In the genomic region with DNA sequence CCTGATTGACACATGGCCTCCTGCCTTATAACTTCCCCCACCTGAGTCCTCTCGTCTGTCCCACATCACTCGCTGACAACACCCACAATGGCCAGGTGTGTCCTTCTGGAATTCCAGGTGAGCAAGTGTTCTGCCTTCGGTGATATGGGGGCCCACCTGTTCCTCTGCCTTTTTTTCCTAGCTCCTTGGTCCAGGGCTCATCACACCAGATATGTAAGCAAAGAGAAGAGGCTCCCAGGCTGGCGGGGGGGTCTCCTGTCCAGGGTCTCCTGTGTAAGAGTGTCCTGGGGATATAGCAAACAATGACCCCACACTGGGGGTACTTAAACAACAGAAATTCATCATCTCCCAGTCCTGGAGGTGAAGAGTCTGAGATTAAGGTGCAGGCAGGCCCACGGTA, we compare ENCODE assay signal across 22 cellular contexts. TPM values are rescaled to one million over a fixed set of nuclear protein-coding genes. Genes with fewer than 3 reads are reported as not detected.
DNase-seq lines count a peak whose midpoint lies in the region; TF ChIP-seq lines count a peak whose summit lies in the region.
"Had no signal": no experiment of that assay in that cellular context is flagged by ENCODE, and none has a peak within 500 bp of the region (broad histone marks: within the 10 kb centered on the region; RNA-seq: fewer than 3 reads in every experiment).

No MANE protein-coding gene starts in this region.

- peaks cover 30% of the 10 kb centered on the region for H3K36me3 Mint-ChIP-seq in activated CD4-positive, alpha-beta memory T cell treated with anti-CD3 and anti-CD28 coated beads for 36 hours
- peaks cover 45% of the 10 kb centered on the region for H3K36me3 Mint-ChIP-seq in activated CD4-positive, alpha-beta memory T cell treated with anti-CD3 and anti-CD28 coated beads, Interleukin-2, amount 10 ng/mL, durations not matched to agents 7 days and 5 days (ENCODE audit: low read depth)
- H3K36me3 Mint-ChIP-seq in CD8-positive, alpha-beta memory T cell = peaks cover 17 to 42% (median 21%) of the 10 kb centered on the region in 3 donors
- H3K36me3 Mint-ChIP-seq in activated naive CD8-positive, alpha-beta T cell = peaks cover 11% of the 10 kb centered on the region
- no peaks in the 10 kb centered on the region for H3K36me3 Mint-ChIP-seq in osteocyte (ENCODE audit: unreplicated experiment)

- H3K4me1 Mint-ChIP-seq in activated CD4-positive, alpha-beta memory T cell treated with anti-CD3 and anti-CD28 coated beads for 36 hours (ENCODE audit: low read depth) = peaks cover 9% of the 10 kb centered on the region
- peaks cover 22% of the 10 kb centered on the region for H3K4me1 Mint-ChIP-seq in activated CD4-positive, alpha-beta memory T cell treated with anti-CD3 and anti-CD28 coated beads, Interleukin-2, amount 10 ng/mL, durations not matched to agents 7 days and 5 days
- H3K4me1 Mint-ChIP-seq in CD8-positive, alpha-beta memory T cell = peaks cover 24 to 35% (median 33%) of the 10 kb centered on the region in 3 donors
- H3K4me1 Mint-ChIP-seq in activated naive CD8-positive, alpha-beta T cell (ENCODE audit: low read depth) = peaks cover 22% of the 10 kb centered on the region
- no peaks in the 10 kb centered on the region for H3K4me1 Mint-ChIP-seq in osteocyte (ENCODE audit: unreplicated experiment)

- H3K4me1 ChIP-seq in CD8-positive, alpha-beta memory T cell (ENCODE audit: insufficient read depth, low read length) = peaks cover 15% of the 10 kb centered on the region
- H3K4me1 ChIP-seq in BE2C (no peaks in the 10 kb centered on the region), colonic mucosa (no peaks in the 10 kb centered on the region)
- H3K4me1 ChIP-seq: A549, ascending aorta, HAP-1, prostate gland, transverse colon had no signal

- H3K27me3 ChIP-seq in CD8-positive, alpha-beta memory T cell (ENCODE audit: insufficient read depth, low read length, poor library complexity, severe bottlenecking) = no peaks in the 10 kb centered on the region
- no peaks in the 10 kb centered on the region for H3K27me3 ChIP-seq in BE2C
- H3K27me3 ChIP-seq in colonic mucosa = no peaks in the 10 kb centered on the region
- H3K27me3 ChIP-seq: ascending aorta, transverse colon had no signal

- no peak overlapping the region for H3K4me3 ChIP-seq in CD8-positive, alpha-beta memory T cell (ENCODE audit: low read length)
- H3K4me3 ChIP-seq in BE2C (ENCODE audit: low read depth, low read length) (no peak overlapping the region), colonic mucosa (no peak overlapping the region)
- H3K4me3 ChIP-seq: A549, ascending aorta, dorsolateral prefrontal cortex, HAP-1, prostate gland, transverse colon had no signal

- H3K36me3 ChIP-seq in CD8-positive, alpha-beta memory T cell (ENCODE audit: insufficient read depth, low read length) = peaks cover 16% of the 10 kb centered on the region
- no peaks in the 10 kb centered on the region for H3K36me3 ChIP-seq in BE2C
- no peaks in the 10 kb centered on the region for H3K36me3 ChIP-seq in colonic mucosa
- H3K36me3 ChIP-seq: ascending aorta, HAP-1, prostate gland, transverse colon had no signal

- no peak overlapping the region for H3K9ac ChIP-seq in colonic mucosa (ENCODE audit: low read depth in 2 of 2, low read length in 2 of 2)
- H3K9ac ChIP-seq: KMS-11 had no signal

- H3K9me3 ChIP-seq in CD8-positive, alpha-beta memory T cell (ENCODE audit: low read length) = no peaks in the 10 kb centered on the region
- H3K9me3 ChIP-seq in BE2C = no peaks in the 10 kb centered on the region
- no peaks in the 10 kb centered on the region for H3K9me3 ChIP-seq in colonic mucosa
- H3K9me3 ChIP-seq: ascending aorta, HAP-1, prostate gland, transverse colon had no signal

- peak overlapping the region; percentile 16 for H3K27ac Mint-ChIP-seq in activated CD4-positive, alpha-beta memory T cell treated with anti-CD3 and anti-CD28 coated beads for 36 hours
- no peak overlapping the region for H3K27ac Mint-ChIP-seq in activated CD4-positive, alpha-beta memory T cell treated with anti-CD3 and anti-CD28 coated beads, Interleukin-2, amount 10 ng/mL, durations not matched to agents 7 days and 5 days
- peak overlapping the region in 7 of 8 donors; percentile 29 to 90 (median 78) for H3K27ac Mint-ChIP-seq in CD8-positive, alpha-beta memory T cell
- peak overlapping the region; percentile 13 for H3K27ac Mint-ChIP-seq in activated naive CD8-positive, alpha-beta T cell
- no peak overlapping the region for H3K27ac Mint-ChIP-seq in osteocyte (ENCODE audit: unreplicated experiment)

- TF ChIP-seq CTCF in osteocyte (IDR thresholded peaks at IDR 0.05) (no peak), BE2C (IDR thresholded peaks at IDR 0.05; ENCODE audit: low read depth, low read length) (no peak), colonic mucosa (IDR thresholded peaks at IDR 0.05) (no peak)

- DNase-seq in activated CD4-positive, alpha-beta memory T cell treated with anti-CD3 and anti-CD28 coated beads for 36 hours = no peak
- no peak for DNase-seq in activated CD4-positive, alpha-beta memory T cell treated with anti-CD3 and anti-CD28 coated beads, Interleukin-2, amount 10 ng/mL, durations not matched to agents 7 days and 5 days
- DNase-seq in CD8-positive, alpha-beta memory T cell = no peak
- DNase-seq in osteocyte (ENCODE audit: extremely low spot score, unreplicated experiment) = peak; percentile 75
- no peak for DNase-seq in BE2C
- no peak for DNase-seq in NK-92 (lab: John Stamatoyannopoulos, UW; ENCODE audit: unreplicated experiment)
- no peak for DNase-seq in colonic mucosa
- DNase-seq: activated naive CD4-positive, alpha-beta T cell treated with anti-CD3 and anti-CD28 coated beads, Interleukin-2, amount 50 U/mL, for 16 hours; activated T-cell treated with anti-CD3 and anti-CD28 coated beads for 4 hours; glutamatergic neuron; NCI-H146; NCI-H524; NK-92 treated with Interleukin-12 subunit alpha and Interleukin-12 subunit beta, amount 100 ng/mL, for 24 hours; transverse colon had no signal

- H3K4me3 Mint-ChIP-seq in activated CD4-positive, alpha-beta memory T cell treated with anti-CD3 and anti-CD28 coated beads for 36 hours = no peak overlapping the region
- H3K4me3 Mint-ChIP-seq in activated CD4-positive, alpha-beta memory T cell treated with anti-CD3 and anti-CD28 coated beads, Interleukin-2, amount 10 ng/mL, durations not matched to agents 7 days and 5 days = no peak overlapping the region
- H3K4me3 Mint-ChIP-seq in CD8-positive, alpha-beta memory T cell = no peak overlapping the region
- H3K4me3 Mint-ChIP-seq in activated naive CD8-positive, alpha-beta T cell = no peak overlapping the region
- no peak overlapping the region for H3K4me3 Mint-ChIP-seq in osteocyte (ENCODE audit: unreplicated experiment)

- no peak overlapping the region for H3K27ac ChIP-seq in CD8-positive, alpha-beta memory T cell (ENCODE audit: low read depth, low read length)
- no peak overlapping the region for H3K27ac ChIP-seq in colonic mucosa
- H3K27ac ChIP-seq: A549, ascending aorta, dorsolateral prefrontal cortex, KMS-11, prostate gland, transverse colon had no signal

- CTCF ChIA-PET in activated CD4-positive, alpha-beta memory T cell treated with anti-CD3 and anti-CD28 coated beads for 36 hours (lab: Charles Lee) = no interaction called here
- CTCF ChIA-PET in activated CD4-positive, alpha-beta memory T cell treated with anti-CD3 and anti-CD28 coated beads, Interleukin-2, amount 10 ng/mL, durations not matched to agents 7 days and 5 days (lab: Charles Lee) = no interaction called here
- CTCF ChIA-PET in CD8-positive, alpha-beta memory T cell (lab: Charles Lee) = no interaction called here

- POLR2A ChIA-PET in activated CD4-positive, alpha-beta memory T cell treated with anti-CD3 and anti-CD28 coated beads for 36 hours (lab: Charles Lee) = no interaction called here
- POLR2A ChIA-PET in activated CD4-positive, alpha-beta memory T cell treated with anti-CD3 and anti-CD28 coated beads, Interleukin-2, amount 10 ng/mL, durations not matched to agents 7 days and 5 days (lab: Charles Lee) = no interaction called here
- POLR2A ChIA-PET in CD8-positive, alpha-beta memory T cell (lab: Charles Lee) = no interaction called here

- H3K27me3 Mint-ChIP-seq in activated CD4-positive, alpha-beta memory T cell treated with anti-CD3 and anti-CD28 coated beads for 36 hours = no peaks in the 10 kb centered on the region
- H3K27me3 Mint-ChIP-seq in activated CD4-positive, alpha-beta memory T cell treated with anti-CD3 and anti-CD28 coated beads, Interleukin-2, amount 10 ng/mL, durations not matched to agents 7 days and 5 days = no peaks in the 10 kb centered on the region
- H3K27me3 Mint-ChIP-seq in CD8-positive, alpha-beta memory T cell = no peaks in the 10 kb centered on the region
- no peaks in the 10 kb centered on the region for H3K27me3 Mint-ChIP-seq in activated naive CD8-positive, alpha-beta T cell
- no peaks in the 10 kb centered on the region for H3K27me3 Mint-ChIP-seq in osteocyte (ENCODE audit: unreplicated experiment)

- intact Hi-C loops in activated CD4-positive, alpha-beta memory T cell treated with anti-CD3 and anti-CD28 coated beads for 36 hours (cut with micrococcal nuclease) = no loop called here
- intact Hi-C loops in colonic mucosa (cut with DNase I) = no loop called here

- H3K9me3 Mint-ChIP-seq in activated CD4-positive, alpha-beta memory T cell treated with anti-CD3 and anti-CD28 coated beads for 36 hours = peaks cover 13% of the 10 kb centered on the region
- H3K9me3 Mint-ChIP-seq in activated CD4-positive, alpha-beta memory T cell treated with anti-CD3 and anti-CD28 coated beads, Interleukin-2, amount 10 ng/mL, durations not matched to agents 7 days and 5 days = no peaks in the 10 kb centered on the region
- H3K9me3 Mint-ChIP-seq in CD8-positive, alpha-beta memory T cell = peaks cover 0 to 9% (median 0%) of the 10 kb centered on the region in 5 donors
- H3K9me3 Mint-ChIP-seq in activated naive CD8-positive, alpha-beta T cell (ENCODE audit: low read depth) = no peaks in the 10 kb centered on the region
- no peaks in the 10 kb centered on the region for H3K9me3 Mint-ChIP-seq in osteocyte (ENCODE audit: unreplicated experiment)

RNA-seq across cellular contexts. Expression of gene P2RY8, which starts 25.2 kb away (rescaled TPM):
- 10 to 100 TPM; 30.2 to 32.7 TPM for total RNA-seq in activated CD4-positive, alpha-beta memory T cell treated with anti-CD3 and anti-CD28 coated beads for 36 hours
- total RNA-seq in activated CD4-positive, alpha-beta memory T cell treated with anti-CD3 and anti-CD28 coated beads, Interleukin-2, amount 10 ng/mL, durations not matched to agents 7 days and 5 days = 100 to 1,000 TPM; 177 to 180 TPM
- total RNA-seq in CD8-positive, alpha-beta memory T cell = 10 to 100 TPM; 47.1 to 50.1 TPM
- 302 TPM for polyA plus RNA-seq in CD8-positive, alpha-beta memory T cell
- total RNA-seq in osteocyte (not detected in 2 replicates), colonic mucosa (1 to 10 TPM; 1.3 TPM)
- not detected for polyA plus RNA-seq in BE2C (2012; ENCODE audit: insufficient read depth, insufficient read length, low read depth)
- polyA plus RNA-seq: A549, BJ had no signal

RNA-seq across cellular contexts. Expression of gene ASMTL, which starts 59.1 kb away (rescaled TPM):
- total RNA-seq in activated CD4-positive, alpha-beta memory T cell treated with anti-CD3 and anti-CD28 coated beads for 36 hours = 10 to 100 TPM; 65.2 to 67.4 TPM
- 10 to 100 TPM; 62.2 to 63.3 TPM for total RNA-seq in activated CD4-positive, alpha-beta memory T cell treated with anti-CD3 and anti-CD28 coated beads, Interleukin-2, amount 10 ng/mL, durations not matched to agents 7 days and 5 days
- total RNA-seq in CD8-positive, alpha-beta memory T cell = 10 to 100 TPM; 26.1 to 26.5 TPM
- 47.9 TPM for polyA plus RNA-seq in CD8-positive, alpha-beta memory T cell
- 33.3 and 35.9 TPM in 2 replicates for total RNA-seq in osteocyte
- polyA plus RNA-seq in BE2C (2012; ENCODE audit: insufficient read depth, insufficient read length, low read depth) = 22.0 TPM
- total RNA-seq in colonic mucosa = 10 to 100 TPM; 17.4 to 21.6 TPM

Comparison
In these comparisons a context has a peak if more than half of its experiments do, and no peak if none do; other contexts are left out.
1. H3K27ac Mint-ChIP-seq: peak in activated CD4-positive, alpha-beta memory T cell treated with anti-CD3 and anti-CD28 coated beads for 36 hours (single experiment), CD8-positive, alpha-beta memory T cell (7 of 8) and activated naive CD8-positive, alpha-beta T cell (single experiment); none in activated CD4-positive, alpha-beta memory T cell treated with anti-CD3 and anti-CD28 coated beads, Interleukin-2, amount 10 ng/mL, durations not matched to agents 7 days and 5 days (single experiment) and osteocyte (single experiment).
2. RNA of gene P2RY8, which starts 25.2 kb away (total RNA-seq): 177 to 180 TPM in activated CD4-positive, alpha-beta memory T cell treated with anti-CD3 and anti-CD28 coated beads, Interleukin-2, amount 10 ng/mL, durations not matched to agents 7 days and 5 days, 47.1 to 50.1 TPM in CD8-positive, alpha-beta memory T cell and 30.2 to 32.7 TPM in activated CD4-positive, alpha-beta memory T cell treated with anti-CD3 and anti-CD28 coated beads for 36 hours; 1.3 TPM in colonic mucosa and not detected in osteocyte; every median in the first group is over 10 times any median in the second.